In the genomic region with DNA sequence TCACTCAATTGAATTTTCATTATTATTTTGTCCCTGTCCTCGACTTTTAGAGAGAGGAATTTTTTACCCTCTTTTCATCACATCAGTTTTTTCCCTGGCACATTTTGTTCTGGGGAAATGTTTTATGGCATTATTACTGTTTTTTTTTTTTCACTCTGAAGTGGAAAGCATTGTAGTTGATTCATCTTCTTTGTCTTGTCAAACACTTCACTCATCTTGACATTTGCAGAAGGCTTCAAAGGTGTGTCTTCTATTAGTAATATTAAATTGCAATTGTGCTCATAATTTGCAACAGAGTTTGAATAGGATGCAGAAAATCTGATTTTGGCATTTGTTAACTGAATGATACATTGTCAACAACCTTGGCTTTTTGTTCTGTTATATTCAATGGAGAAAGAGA, we compare ENCODE assay signal across 29 cellular contexts.
"Had no signal": no experiment of that assay in that cellular context is flagged by ENCODE, and none has a peak within 500 bp of the region (broad histone marks: within the 10 kb centered on the region; RNA-seq: fewer than 3 reads in every experiment).

No MANE protein-coding gene starts in this region.

- H3K9me3 ChIP-seq: ascending aorta, body of pancreas, breast epithelium had no signal

- DNase-seq: activated B cell treated with CpG ODN at 0.5 μM for 24 hours; activated CD4-positive, alpha-beta memory T cell treated with anti-CD3 and anti-CD28 coated beads for 36 hours; activated CD4-positive, alpha-beta T cell treated with anti-CD3 and anti-CD28 coated beads for 4 hours; activated CD4-positive, alpha-beta T cell treated with anti-CD3 and anti-CD28 coated beads, Interleukin-2, amount 10 ng/mL, durations not matched to agents 24 days and 14 days; activated CD4-positive, alpha-beta T cell treated with anti-CD3 and anti-CD28 coated beads, Interleukin-2, amount 50 U/mL, for 1 hour; activated CD4-positive, alpha-beta T cell treated with anti-CD3 and anti-CD28 coated beads, Interleukin-2, amount 50 U/mL, for 4 hours; activated CD4-positive, CD25-positive, alpha-beta regulatory T cell treated with anti-CD3 and anti-CD28 coated beads, Interleukin-2, amount 50 U/mL, for 72 hours; activated CD8-positive, alpha-beta memory T cell treated with anti-CD3 and anti-CD28 coated beads, Interleukin-2, amount 50 U/mL, for 4 hours; activated CD8-positive, alpha-beta T cell treated with anti-CD3 and anti-CD28 coated beads for 36 hours; activated effector memory CD4-positive, alpha-beta T cell treated with anti-CD3 and anti-CD28 coated beads, Interleukin-2, amount 50 U/mL, for 16 hours; activated naive CD4-positive, alpha-beta T cell treated with anti-CD3 and anti-CD28 coated beads, Interleukin-2, amount 10 ng/mL, durations not matched to agents 7 days and 5 days; activated naive CD4-positive, alpha-beta T cell treated with Interleukin-2 at 50 U/mL for 16 hours; activated naive CD8-positive, alpha-beta T cell treated with anti-CD3 and anti-CD28 coated beads, Interleukin-2, amount 10 ng/mL, durations not matched to agents 7 days and 5 days; activated naive CD8-positive, alpha-beta T cell treated with anti-CD3 and anti-CD28 coated beads, Interleukin-2, amount 50 U/mL, for 24 hours; activated T-cell treated with anti-CD3 and anti-CD28 coated beads for 4 hours; activated T-cell treated with anti-CD3 and anti-CD28 coated beads, Interleukin-2, amount 50 U/mL, for 1 hour; activated T-cell treated with anti-CD3 and anti-CD28 coated beads, Interleukin-2, amount 50 U/mL, for 4 hours; activated T-cell treated with anti-CD3 and anti-CD28 coated beads, Interleukin-2, amount 50 U/mL, for 72 hours; amygdala; anterior cingulate cortex; body of pancreas; brain microvascular endothelial cell; cerebellar nuclear complex; T-cell; T-helper 2 cell; T-helper 9 cell had no signal

- H3K27me3 ChIP-seq: ascending aorta, body of pancreas, brain microvascular endothelial cell had no signal

- H3K27ac ChIP-seq: ascending aorta, body of pancreas, brain microvascular endothelial cell, breast epithelium, VCaP had no signal

- H3K4me3 ChIP-seq: ascending aorta, body of pancreas, breast epithelium had no signal

- H3K36me3 ChIP-seq: ascending aorta, brain microvascular endothelial cell, breast epithelium had no signal
